Comparison of ENCODE assay signal across 18 cellular contexts in the genomic region with DNA sequence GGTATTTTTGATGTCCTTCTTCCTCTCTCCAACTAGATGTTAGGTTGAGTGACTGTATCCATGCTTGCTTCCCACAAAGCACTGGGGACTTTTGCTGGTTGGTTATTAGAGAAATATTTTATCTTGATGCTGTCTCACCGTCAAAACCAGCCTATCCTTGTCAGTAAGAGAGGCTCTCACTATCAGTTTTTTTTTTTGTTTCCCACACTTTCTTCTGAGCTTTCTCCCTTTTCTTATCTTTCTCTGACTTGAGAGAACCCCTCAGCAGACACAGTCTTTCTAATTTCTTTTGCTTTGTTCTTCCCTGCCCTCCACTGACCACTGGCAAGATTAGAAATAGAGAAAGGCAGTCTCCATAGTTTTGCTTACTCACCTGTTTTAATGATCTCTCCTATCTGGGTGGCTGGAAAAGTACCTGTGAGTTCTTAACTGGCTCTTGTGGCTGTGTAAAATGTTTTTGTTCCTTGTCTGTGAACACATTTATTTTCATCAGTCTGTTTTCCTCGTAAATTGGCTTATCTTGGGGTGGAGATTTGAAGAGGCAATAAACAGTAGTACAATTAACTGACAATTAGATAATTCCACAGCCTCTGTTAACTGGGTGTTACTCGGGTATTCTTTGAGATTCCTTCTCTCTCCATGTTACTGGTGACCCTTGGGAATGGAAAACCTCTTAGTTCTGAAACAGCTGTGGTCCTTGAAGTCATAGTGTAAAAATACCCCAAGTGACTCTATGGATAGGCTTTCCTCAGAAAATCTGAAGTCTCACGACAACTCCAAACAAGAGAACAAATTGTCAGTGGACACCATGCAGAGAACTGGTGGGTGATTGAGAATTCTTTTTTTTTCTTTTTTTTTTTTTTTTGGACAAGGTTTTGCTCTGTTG. TPM values are rescaled to one million over a fixed set of nuclear protein-coding genes. Genes with fewer than 3 reads are reported as not detected.
A peak's percentile ranks its signal among the peaks of the same experiment; 100 is the strongest.
DNase-seq lines count a peak whose midpoint lies in the region; ATAC-seq and TF ChIP-seq lines count a peak whose summit lies in the region.
"Had no signal": no experiment of that assay in that cellular context is flagged by ENCODE, and none has a peak within 500 bp of the region (broad histone marks: within the 10 kb centered on the region; RNA-seq: fewer than 3 reads in every experiment).

NXPE1 (minus strand) TSS at position 457 of the 886 bp plus-strand sequence. CDS start 8,680 bp downstream, outside the sequence.

- H3K9me3 ChIP-seq in Caco-2 (0 out of 2 replicates have a peak, but pooled peaks cover 2% of the 10 kb centered on the region), Peyer's patch (no peaks in the 10 kb centered on the region), SK-N-SH (no peaks in the 10 kb centered on the region)
- H3K9me3 ChIP-seq: A549, HAP-1 had no signal

- WGBS in SK-N-SH (ENCODE audit: low lambda C conversion rate) = 68% methylated on average over 4 of the region's 4 CpGs

- DNase-seq in Caco-2 (peak in 1 of 2 experiments; percentile 12), Peyer's patch (no peak), left colon (no peak), GM19240 (ENCODE audit: insufficient read length, low spot score) (no peak), CD14-positive monocyte (ENCODE audit: low spot score) (no peak), SK-N-SH (no peak)
- DNase-seq: COR-L47, NCI-H1048, NCI-H146, NCI-H2081 treated with DMSO at 0.1 percent for 48 hours, NCI-H510A treated with DMSO at 0.1 percent for 48 hours, NCI-H82 had no signal

- no peaks in the 10 kb centered on the region for H3K79me2 ChIP-seq in SK-N-SH (ENCODE audit: insufficient read depth)

- CTCF ChIA-PET in Caco-2 (lab: Charles Lee) (interaction anchor here (0.6 kb wide), 1 partner anchor 244 kb away, joined by 3 read pairs; no protein-coding TSS in a partner anchor), SK-N-SH (lab: Yijun Ruan, JAX) (no interaction called here)

- H3K4me1 ChIP-seq in Caco-2 (peaks cover 51% of the 10 kb centered on the region), Peyer's patch (no peaks in the 10 kb centered on the region), rectal smooth muscle tissue (ENCODE audit: control insufficient read depth, insufficient read depth, low read length) (no peaks in the 10 kb centered on the region), SK-N-SH (ENCODE audit: control insufficient read depth in 1 of 2, insufficient read depth in 2 of 2, low read depth in 1 of 2, low read length in 1 of 2) (0 out of 4 replicates have a peak, but pooled peaks cover 0 to 8% of the 10 kb centered on the region in 2 experiments)
- H3K4me1 ChIP-seq: A549, HAP-1 had no signal

- no peaks in the 10 kb centered on the region for H3K36me3 ChIP-seq in Caco-2 (ENCODE audit: control insufficient read depth, insufficient read depth, low read length)
- no peaks in the 10 kb centered on the region for H3K36me3 ChIP-seq in Peyer's patch
- no peaks in the 10 kb centered on the region for H3K36me3 ChIP-seq in rectal smooth muscle tissue (ENCODE audit: control insufficient read depth, insufficient read depth, low read length)
- no peaks in the 10 kb centered on the region for H3K36me3 ChIP-seq in SK-N-SH (replicated peaks in 1 of 2; ENCODE audit: control insufficient read depth in 1 of 2, insufficient read depth in 2 of 2, low read length in 1 of 2)
- H3K36me3 ChIP-seq: HAP-1 had no signal

- TF ChIP-seq POLR2A in Peyer's patch (IDR thresholded peaks at IDR 0.05) = no peak

- H3K36me3 Mint-ChIP-seq in Caco-2 (ENCODE audit: insufficient read depth, unreplicated experiment) (no peaks in the 10 kb centered on the region), CD14-positive monocyte (no peaks in the 10 kb centered on the region)

- no peak for TF ChIP-seq EP300 in SK-N-SH (IDR thresholded peaks at IDR 0.05; ENCODE audit: borderline replicate concordance in 1 of 2, low read depth in 1 of 2, low read length in 1 of 2)

- no peak for TF ChIP-seq RAD21 in SK-N-SH (IDR thresholded peaks at IDR 0.05; ENCODE audit: low read length)

- H2AFZ ChIP-seq in SK-N-SH (ENCODE audit: low read depth) = no peak within 1 kb of the TSS

- H3K27me3 ChIP-seq in Caco-2 (replicated peaks; ENCODE audit: control insufficient read depth, insufficient read depth, low read length) (no peaks in the 10 kb centered on the region), Peyer's patch (no peaks in the 10 kb centered on the region), rectal smooth muscle tissue (ENCODE audit: control insufficient read depth, insufficient read depth, low read length) (no peaks in the 10 kb centered on the region), SK-N-SH (ENCODE audit: insufficient read depth) (no peaks in the 10 kb centered on the region)

- BruUV-seq in Caco-2 (replicated peaks; lab: Mats Ljungman, UMichigan) = no TSS peak

- H3K27ac Mint-ChIP-seq in Caco-2 (ENCODE audit: unreplicated experiment) (peak within 1 kb of the TSS; percentile 53), CD14-positive monocyte (no peak within 1 kb of the TSS)

- peaks cover 58% of the 10 kb centered on the region for H3K4me1 Mint-ChIP-seq in Caco-2 (ENCODE audit: low read depth, unreplicated experiment)
- no peaks in the 10 kb centered on the region for H3K4me1 Mint-ChIP-seq in CD14-positive monocyte

- H3K27ac ChIP-seq in Peyer's patch (no peak within 1 kb of the TSS), rectal smooth muscle tissue (ENCODE audit: low read depth, low read length) (no peak within 1 kb of the TSS), SK-N-SH (ENCODE audit: low read depth in 2 of 2, low read length in 1 of 2) (no peak within 1 kb of the TSS)
- H3K27ac ChIP-seq: A549, C4-2B had no signal

- intact Hi-C loops in Caco-2 (cut with micrococcal nuclease; ENCODE audit: unreplicated experiment) (loop anchor here (5.0 to 10.0 kb wide), 3 partner anchors 122 to 275 kb away; partner anchors contain the start of genes C11orf71, RBM7 and REXO2), left colon (cut with DNase I, micrococcal nuclease) (no loop called here), CD14-positive monocyte (cut with micrococcal nuclease) (no loop called here)

- POLR2A ChIA-PET in Caco-2 (lab: Charles Lee) = no interaction called here
- POLR2A ChIA-PET in SK-N-SH (lab: Yijun Ruan, JAX) = no interaction called here

- H3K4me2 ChIP-seq in SK-N-SH = no peak within 1 kb of the TSS
- H3K4me2 ChIP-seq: A549 had no signal

- H3K27me3 Mint-ChIP-seq in Caco-2 (ENCODE audit: insufficient read depth, unreplicated experiment) = no peaks in the 10 kb centered on the region
- peaks cover 0 to 3% (median 0%) of the 10 kb centered on the region in 3 donors for H3K27me3 Mint-ChIP-seq in CD14-positive monocyte (ENCODE audit: low read depth in 3 of 3)

- H4K20me1 ChIP-seq in SK-N-SH (ENCODE audit: insufficient read depth) = no peaks in the 10 kb centered on the region

- peaks cover 16% of the 10 kb centered on the region for H3F3A ChIP-seq in SK-N-SH (replicated peaks; ENCODE audit: insufficient read depth)

- H3K4me3 ChIP-seq in Caco-2 (ENCODE audit: low read depth, low read length) (no peak within 1 kb of the TSS), Peyer's patch (peak within 1 kb of the TSS in 1 of 4 donors; percentile 15), rectal smooth muscle tissue (ENCODE audit: low read length) (peak within 1 kb of the TSS; percentile 46), SK-N-SH (ENCODE audit: low read depth in 2 of 2, low read length in 1 of 2) (no peak within 1 kb of the TSS)
- H3K4me3 ChIP-seq: A549, HAP-1 had no signal

- H3K4me3 Mint-ChIP-seq in Caco-2 (ENCODE audit: unreplicated experiment) (peak within 1 kb of the TSS; percentile 6), CD14-positive monocyte (no peak within 1 kb of the TSS)

- TF ChIP-seq CTCF in Caco-2 (IDR thresholded peaks at IDR 0.05; ENCODE audit: insufficient read depth in 1 of 2, low read depth in 1 of 2, low read length in 1 of 2, severe bottlenecking in 1 of 2, unreplicated experiment in 1 of 2) = no peak
- no peak for TF ChIP-seq CTCF in Peyer's patch (IDR thresholded peaks at IDR 0.05)
- no peak for TF ChIP-seq CTCF in CD14-positive monocyte (IDR thresholded peaks at IDR 0.05)
- no peak for TF ChIP-seq CTCF in SK-N-SH (IDR thresholded peaks at IDR 0.05)

- H3K9me3 Mint-ChIP-seq in Caco-2 (ENCODE audit: unreplicated experiment) = no peaks in the 10 kb centered on the region
- H3K9me3 Mint-ChIP-seq in CD14-positive monocyte = peaks cover 0 to 4% (median 2%) of the 10 kb centered on the region in 7 donors

- H3K9ac ChIP-seq in rectal smooth muscle tissue (ENCODE audit: low read length) (no peak within 1 kb of the TSS), SK-N-SH (no peak within 1 kb of the TSS)

- ATAC-seq in left colon (peak; percentile 64), GM18868 (IDR thresholded peaks at IDR 0.05; ENCODE audit: unreplicated experiment) (no peak)
- ATAC-seq: A549, Right ventricle myocardium inferior had no signal

- H3K9me2 ChIP-seq in SK-N-SH = no peaks in the 10 kb centered on the region

TF ChIP-seq in SK-N-SH, 30 proteins besides CTCF, POLR2A, EP300 and RAD21 (continues in another document):
- TF ChIP-seq TEAD4 (IDR thresholded peaks at IDR 0.05; ENCODE audit: borderline replicate concordance, insufficient read depth) (no peak), GATA2 (CRISPR knock-in tag; IDR thresholded peaks at IDR 0.05) (no peak), JUND (IDR thresholded peaks at IDR 0.05) (no peak)
- TF ChIP-seq, protein P1, sequence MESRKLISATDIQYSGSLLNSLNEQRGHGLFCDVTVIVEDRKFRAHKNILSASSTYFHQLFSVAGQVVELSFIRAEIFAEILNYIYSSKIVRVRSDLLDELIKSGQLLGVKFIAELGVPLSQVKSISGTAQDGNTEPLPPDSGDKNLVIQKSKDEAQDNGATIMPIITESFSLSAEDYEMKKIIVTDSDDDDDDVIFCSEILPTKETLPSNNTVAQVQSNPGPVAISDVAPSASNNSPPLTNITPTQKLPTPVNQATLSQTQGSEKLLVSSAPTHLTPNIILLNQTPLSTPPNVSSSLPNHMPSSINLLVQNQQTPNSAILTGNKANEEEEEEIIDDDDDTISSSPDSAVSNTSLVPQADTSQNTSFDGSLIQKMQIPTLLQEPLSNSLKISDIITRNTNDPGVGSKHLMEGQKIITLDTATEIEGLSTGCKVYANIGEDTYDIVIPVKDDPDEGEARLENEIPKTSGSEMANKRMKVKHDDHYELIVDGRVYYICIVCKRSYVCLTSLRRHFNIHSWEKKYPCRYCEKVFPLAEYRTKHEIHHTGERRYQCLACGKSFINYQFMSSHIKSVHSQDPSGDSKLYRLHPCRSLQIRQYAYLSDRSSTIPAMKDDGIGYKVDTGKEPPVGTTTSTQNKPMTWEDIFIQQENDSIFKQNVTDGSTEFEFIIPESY (IDR thresholded peaks at IDR 0.05; ENCODE audit: borderline replicate concordance, low read depth) = no peak

RNA-seq across cellular contexts. Expression of gene NXPE1, which starts in this region (rescaled TPM):
- total RNA-seq in Caco-2 (2022) (not detected in 2 replicates), Peyer's patch (10 to 100 TPM in 3 of 4 donors, 1 to 10 TPM in 1; 6.6 to 23.2 (median 18.6) TPM), left colon (100 to 1,000 TPM; 202 to 225 TPM)
- polyA plus RNA-seq in CD14-positive monocyte (not detected), SK-N-SH (2012; rRNA removed) (not detected in 2 replicates)
- polyA plus RNA-seq in SK-N-SH (2012; cell fraction: cytosol; rRNA removed) = not detected in 2 replicates
- not detected in 2 replicates for polyA plus RNA-seq in SK-N-SH (2012; cell fraction: nucleus; rRNA removed)
- total RNA-seq: Right ventricle myocardium inferior had no signal
- polyA plus RNA-seq: A549 had no signal

Comparison
In these comparisons a context has a peak if more than half of its experiments do, and no peak if none do; other contexts are left out.
1. RNA of gene NXPE1 (total RNA-seq): 202 to 225 TPM in left colon; 6.6 to 23.2 TPM in Peyer's patch and not detected in Caco-2; every median in the first group is over 4 times any median in the second.